In the genomic region with DNA sequence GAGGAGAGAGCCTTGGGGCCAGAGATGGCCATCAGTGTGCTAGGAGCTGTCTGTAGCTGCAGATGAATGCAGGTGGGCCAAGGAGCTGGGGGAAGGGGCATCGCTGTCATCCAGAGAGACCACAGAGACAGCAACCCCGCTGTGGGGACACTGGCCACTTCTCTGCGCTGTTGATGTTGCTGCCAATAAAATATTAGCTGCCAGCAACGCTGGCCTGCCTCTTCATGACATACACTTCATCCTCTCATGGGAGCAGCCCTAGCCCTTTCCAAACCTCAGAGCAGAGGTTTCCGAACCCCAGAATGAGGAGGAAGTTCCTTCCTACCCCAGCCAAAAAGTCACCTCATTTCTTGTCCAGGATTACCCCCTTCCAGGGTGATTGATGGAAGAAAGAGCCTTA, we compare ENCODE assay signal across 17 cellular contexts.
DNase-seq lines count a peak whose midpoint lies in the region; ATAC-seq, FAIRE-seq and TF ChIP-seq lines count a peak whose summit lies in the region.
"Had no signal": no experiment of that assay in that cellular context is flagged by ENCODE, and none has a peak within 500 bp of the region (broad histone marks: within the 10 kb centered on the region; RNA-seq: fewer than 3 reads in every experiment).

No MANE protein-coding gene starts in this region.

- peaks cover 22 to 86% of the 10 kb centered on the region in 2 experiments for H3K36me3 ChIP-seq in mesenchymal stem cell (ENCODE audit: control insufficient read depth in 1 of 2, insufficient read depth in 2 of 2, low read depth in 1 of 2, low read length in 2 of 2)
- H3K36me3 ChIP-seq in rectal smooth muscle tissue (ENCODE audit: control insufficient read depth, insufficient read depth, low read length), result peaks cover 8% of the 10 kb centered on the region
- H3K36me3 ChIP-seq: BLaER1 treated with 17β-estradiol and CSF1 and Interleukin-3, amounts not matched to agents 10 nM and 100 nM had no signal

- no peak overlapping the region for H3K27ac ChIP-seq in mesenchymal stem cell (ENCODE audit: low read length, poor library complexity, severe bottlenecking)
- H3K27ac ChIP-seq in rectal smooth muscle tissue (ENCODE audit: low read depth, low read length), result peak overlapping the region; percentile 55
- H3K27ac ChIP-seq: BLaER1 treated with 17β-estradiol and CSF1 and Interleukin-3, amounts not matched to agents 10 nM and 100 nM had no signal

- no peaks in the 10 kb centered on the region for H3K4me1 ChIP-seq in mesenchymal stem cell (ENCODE audit: control insufficient read depth, insufficient read depth, low read depth, low read length)
- peaks cover 5% of the 10 kb centered on the region for H3K4me1 ChIP-seq in rectal smooth muscle tissue (ENCODE audit: control insufficient read depth, insufficient read depth, low read length)
- H3K4me1 ChIP-seq: BLaER1 treated with 17β-estradiol and CSF1 and Interleukin-3, amounts not matched to agents 10 nM and 100 nM had no signal

- H3K27me3 ChIP-seq in mesenchymal stem cell (ENCODE audit: control insufficient read depth in 1 of 2, insufficient read depth in 1 of 2, low read length in 2 of 2) (no peaks in the 10 kb centered on the region), rectal smooth muscle tissue (ENCODE audit: control insufficient read depth, insufficient read depth, low read length) (no peaks in the 10 kb centered on the region)
- H3K27me3 ChIP-seq: BLaER1 treated with 17β-estradiol and CSF1 and Interleukin-3, amounts not matched to agents 10 nM and 100 nM had no signal

- peak; percentile 86 for ATAC-seq in Right ventricle myocardium superior (ENCODE audit: poor library complexity)
- no peak for ATAC-seq in HG02870 (IDR thresholded peaks at IDR 0.05; ENCODE audit: unreplicated experiment)
- no peak for ATAC-seq in activated T-helper 17 cell treated with anti-CD3 and anti-CD28 coated beads, Interleukin-2, amount 50 U/mL, for 72 hours (replicated peaks)
- ATAC-seq: Panc1 had no signal

- H2AFZ ChIP-seq in mesenchymal stem cell (ENCODE audit: low read depth, low read length), result no peak overlapping the region

- TF ChIP-seq CTCF in HFFc6 (IDR thresholded peaks at IDR 0.05), result no peak

- DNase-seq in HFFc6, result no peak
- peak; percentile 50 for DNase-seq in Right ventricle myocardium superior
- no peak for DNase-seq in mesenchymal stem cell
- no peak for DNase-seq in activated naive CD4-positive, alpha-beta T cell treated with Interleukin-2 at 50 U/mL for 16 hours
- DNase-seq in urothelium cell line (ENCODE audit: low spot score), result no peak
- DNase-seq: CD8-positive, alpha-beta memory T cell; DMS79; NCI-H1092 treated with DMSO at 0.1 percent for 48 hours; NCI-H524; SHP77 had no signal

- no peak overlapping the region; the same call in 1 of the 2 replicates for H3K4me3 Mint-ChIP-seq in HFFc6
- no peak overlapping the region for H3K4me3 Mint-ChIP-seq in activated T-helper 17 cell treated with anti-CD3 and anti-CD28 coated beads, Interleukin-2, amount 50 U/mL, for 72 hours
- H3K4me3 Mint-ChIP-seq: CD8-positive, alpha-beta memory T cell had no signal

- no peak overlapping the region for H2BK12ac ChIP-seq in mesenchymal stem cell (ENCODE audit: low read length in 2 of 2)

- H3K36me3 Mint-ChIP-seq in HFFc6 (ENCODE audit: low read depth), result peaks cover 63% of the 10 kb centered on the region
- H3K36me3 Mint-ChIP-seq in activated T-helper 17 cell treated with anti-CD3 and anti-CD28 coated beads, Interleukin-2, amount 50 U/mL, for 72 hours (ENCODE audit: low read depth), result no peaks in the 10 kb centered on the region

- H3K9ac ChIP-seq in mesenchymal stem cell (ENCODE audit: low read length) (no peak overlapping the region), rectal smooth muscle tissue (ENCODE audit: low read length) (no peak overlapping the region)
- H3K9ac ChIP-seq: BLaER1 treated with 17β-estradiol and CSF1 and Interleukin-3, amounts not matched to agents 10 nM and 100 nM had no signal

- no peak overlapping the region for H3K4me2 ChIP-seq in mesenchymal stem cell (ENCODE audit: low read length, poor library complexity, severe bottlenecking)
- H3K4me2 ChIP-seq: BLaER1 treated with 17β-estradiol and CSF1 and Interleukin-3, amounts not matched to agents 10 nM and 100 nM had no signal

- no peak overlapping the region for H3K14ac ChIP-seq in mesenchymal stem cell (ENCODE audit: low read length in 2 of 2)

- WGBS in mesenchymal stem cell, result 98% methylated on average over 4 of the region's 5 CpGs

- H3K27ac Mint-ChIP-seq in HFFc6, result peak overlapping the region; percentile 42; the same call in 1 of the 2 replicates
- H3K27ac Mint-ChIP-seq in activated T-helper 17 cell treated with anti-CD3 and anti-CD28 coated beads, Interleukin-2, amount 50 U/mL, for 72 hours, result no peak overlapping the region

- peaks cover 5% of the 10 kb centered on the region for H3K9me3 Mint-ChIP-seq in HFFc6
- H3K9me3 Mint-ChIP-seq in activated T-helper 17 cell treated with anti-CD3 and anti-CD28 coated beads, Interleukin-2, amount 50 U/mL, for 72 hours, result peaks cover 1% of the 10 kb centered on the region

- intact Hi-C loops in Right ventricle myocardium superior (cut with DNase I), result no loop called here

- H4K91ac ChIP-seq in mesenchymal stem cell (ENCODE audit: low read length), result peak overlapping the region; percentile 70

- no peak overlapping the region for H3K18ac ChIP-seq in mesenchymal stem cell (ENCODE audit: low read depth in 1 of 2, low read length in 2 of 2)

- H3K9me3 ChIP-seq in mesenchymal stem cell (ENCODE audit: control insufficient read depth, low read length), result peaks cover 16% of the 10 kb centered on the region

- no peak overlapping the region for H2BK5ac ChIP-seq in mesenchymal stem cell (ENCODE audit: low read depth, low read length, poor library complexity, severe bottlenecking)

- peaks cover 2% of the 10 kb centered on the region for H3K27me3 Mint-ChIP-seq in HFFc6 (ENCODE audit: insufficient read depth)
- H3K27me3 Mint-ChIP-seq in activated T-helper 17 cell treated with anti-CD3 and anti-CD28 coated beads, Interleukin-2, amount 50 U/mL, for 72 hours, result peaks cover 10% of the 10 kb centered on the region

- no peak overlapping the region for H2BK15ac ChIP-seq in mesenchymal stem cell (ENCODE audit: low read depth, poor library complexity, severe bottlenecking)

- H3K23ac ChIP-seq in mesenchymal stem cell (ENCODE audit: low read length in 2 of 2), result no peak overlapping the region

- no peak overlapping the region for H2BK120ac ChIP-seq in mesenchymal stem cell (ENCODE audit: low read depth, low read length)

- no peak overlapping the region for H2AK5ac ChIP-seq in mesenchymal stem cell (ENCODE audit: low read length, severe bottlenecking)

- no peak for FAIRE-seq in urothelium cell line (lab: Jason Lieb, UNC)
- FAIRE-seq: D721Med, H1 had no signal

- no peak overlapping the region for H3K4ac ChIP-seq in mesenchymal stem cell (ENCODE audit: low read depth in 1 of 2, low read length in 2 of 2)

- H3K4me3 ChIP-seq in mesenchymal stem cell (ENCODE audit: insufficient read depth in 1 of 2, low read depth in 1 of 2, low read length in 2 of 2), result no peak overlapping the region
- H3K4me3 ChIP-seq in rectal smooth muscle tissue (ENCODE audit: low read length), result no peak overlapping the region
- H3K4me3 ChIP-seq: BLaER1 treated with 17β-estradiol and CSF1 and Interleukin-3, amounts not matched to agents 10 nM and 100 nM had no signal

- H3K4me1 Mint-ChIP-seq in HFFc6 (ENCODE audit: low read depth), result peaks cover 26% of the 10 kb centered on the region
- H3K4me1 Mint-ChIP-seq in activated T-helper 17 cell treated with anti-CD3 and anti-CD28 coated beads, Interleukin-2, amount 50 U/mL, for 72 hours, result no peaks in the 10 kb centered on the region
- H3K4me1 Mint-ChIP-seq: CD8-positive, alpha-beta memory T cell had no signal

- H3K79me1 ChIP-seq in mesenchymal stem cell (replicated peaks; ENCODE audit: low read length, poor library complexity, severe bottlenecking), result peaks cover 13% of the 10 kb centered on the region

- no peak overlapping the region for H4K8ac ChIP-seq in mesenchymal stem cell (ENCODE audit: low read length)
